ENCODE assay signal across 1 cellular context in the genomic region with DNA sequence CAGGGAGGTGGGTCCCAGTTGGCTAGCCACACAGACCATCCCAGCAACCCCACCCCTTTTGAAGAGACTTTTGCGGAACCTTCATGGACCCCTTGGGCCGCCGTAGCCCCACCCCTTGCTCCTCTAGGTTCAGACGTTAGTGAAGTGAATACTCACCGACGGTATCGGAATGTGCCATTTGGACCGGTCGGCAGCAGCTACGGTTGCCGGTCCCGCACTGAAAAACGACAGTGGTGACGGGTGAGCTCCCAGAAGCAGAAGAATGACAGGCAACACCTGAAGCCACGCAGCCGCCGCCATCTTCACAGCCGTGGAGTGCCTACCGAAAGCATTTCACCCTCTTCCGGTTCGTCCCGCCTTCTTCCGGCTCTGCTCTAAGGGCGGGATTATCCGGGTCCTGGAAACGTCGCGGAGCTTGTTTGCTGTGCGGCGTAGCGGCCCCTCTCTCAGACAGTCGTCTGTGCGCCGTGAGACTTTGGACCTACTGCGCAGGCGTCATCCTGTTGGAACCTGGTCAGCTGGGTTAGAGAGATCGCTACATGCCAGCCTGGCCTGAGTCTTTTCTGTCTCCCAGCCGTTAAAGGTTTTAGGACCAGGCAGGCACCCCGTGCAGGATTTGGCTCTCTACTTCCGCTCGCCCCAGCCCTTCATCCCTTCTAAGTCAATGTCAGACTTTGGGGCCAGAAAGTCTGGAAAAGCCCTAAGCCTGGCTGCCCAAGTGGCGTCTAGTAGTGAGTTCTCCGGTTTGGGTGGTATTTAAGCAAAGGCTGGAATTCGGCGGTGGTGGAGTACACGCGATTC.
TF ChIP-seq lines count a peak whose summit lies in the region.

A gene with protein sequence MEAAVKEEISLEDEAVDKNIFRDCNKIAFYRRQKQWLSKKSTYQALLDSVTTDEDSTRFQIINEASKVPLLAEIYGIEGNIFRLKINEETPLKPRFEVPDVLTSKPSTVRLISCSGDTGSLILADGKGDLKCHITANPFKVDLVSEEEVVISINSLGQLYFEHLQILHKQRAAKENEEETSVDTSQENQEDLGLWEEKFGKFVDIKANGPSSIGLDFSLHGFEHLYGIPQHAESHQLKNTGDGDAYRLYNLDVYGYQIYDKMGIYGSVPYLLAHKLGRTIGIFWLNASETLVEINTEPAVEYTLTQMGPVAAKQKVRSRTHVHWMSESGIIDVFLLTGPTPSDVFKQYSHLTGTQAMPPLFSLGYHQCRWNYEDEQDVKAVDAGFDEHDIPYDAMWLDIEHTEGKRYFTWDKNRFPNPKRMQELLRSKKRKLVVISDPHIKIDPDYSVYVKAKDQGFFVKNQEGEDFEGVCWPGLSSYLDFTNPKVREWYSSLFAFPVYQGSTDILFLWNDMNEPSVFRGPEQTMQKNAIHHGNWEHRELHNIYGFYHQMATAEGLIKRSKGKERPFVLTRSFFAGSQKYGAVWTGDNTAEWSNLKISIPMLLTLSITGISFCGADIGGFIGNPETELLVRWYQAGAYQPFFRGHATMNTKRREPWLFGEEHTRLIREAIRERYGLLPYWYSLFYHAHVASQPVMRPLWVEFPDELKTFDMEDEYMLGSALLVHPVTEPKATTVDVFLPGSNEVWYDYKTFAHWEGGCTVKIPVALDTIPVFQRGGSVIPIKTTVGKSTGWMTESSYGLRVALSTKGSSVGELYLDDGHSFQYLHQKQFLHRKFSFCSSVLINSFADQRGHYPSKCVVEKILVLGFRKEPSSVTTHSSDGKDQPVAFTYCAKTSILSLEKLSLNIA (N-terminal part only) (plus strand): TSS at position 103 of the 801 bp plus-strand sequence. CDS start 1,281 bp downstream, outside the sequence.
A gene with protein sequence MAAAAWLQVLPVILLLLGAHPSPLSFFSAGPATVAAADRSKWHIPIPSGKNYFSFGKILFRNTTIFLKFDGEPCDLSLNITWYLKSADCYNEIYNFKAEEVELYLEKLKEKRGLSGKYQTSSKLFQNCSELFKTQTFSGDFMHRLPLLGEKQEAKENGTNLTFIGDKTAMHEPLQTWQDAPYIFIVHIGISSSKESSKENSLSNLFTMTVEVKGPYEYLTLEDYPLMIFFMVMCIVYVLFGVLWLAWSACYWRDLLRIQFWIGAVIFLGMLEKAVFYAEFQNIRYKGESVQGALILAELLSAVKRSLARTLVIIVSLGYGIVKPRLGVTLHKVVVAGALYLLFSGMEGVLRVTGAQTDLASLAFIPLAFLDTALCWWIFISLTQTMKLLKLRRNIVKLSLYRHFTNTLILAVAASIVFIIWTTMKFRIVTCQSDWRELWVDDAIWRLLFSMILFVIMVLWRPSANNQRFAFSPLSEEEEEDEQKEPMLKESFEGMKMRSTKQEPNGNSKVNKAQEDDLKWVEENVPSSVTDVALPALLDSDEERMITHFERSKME (minus strand): TSS at position 335 of the 801 bp plus-strand sequence. CDS start 35 bp downstream, at position 300.

TF ChIP-seq in GM23338, 12 proteins besides CTCF, POLR2A, EP300 and RAD21 (continued from another document):
- TF ChIP-seq, protein P1, sequence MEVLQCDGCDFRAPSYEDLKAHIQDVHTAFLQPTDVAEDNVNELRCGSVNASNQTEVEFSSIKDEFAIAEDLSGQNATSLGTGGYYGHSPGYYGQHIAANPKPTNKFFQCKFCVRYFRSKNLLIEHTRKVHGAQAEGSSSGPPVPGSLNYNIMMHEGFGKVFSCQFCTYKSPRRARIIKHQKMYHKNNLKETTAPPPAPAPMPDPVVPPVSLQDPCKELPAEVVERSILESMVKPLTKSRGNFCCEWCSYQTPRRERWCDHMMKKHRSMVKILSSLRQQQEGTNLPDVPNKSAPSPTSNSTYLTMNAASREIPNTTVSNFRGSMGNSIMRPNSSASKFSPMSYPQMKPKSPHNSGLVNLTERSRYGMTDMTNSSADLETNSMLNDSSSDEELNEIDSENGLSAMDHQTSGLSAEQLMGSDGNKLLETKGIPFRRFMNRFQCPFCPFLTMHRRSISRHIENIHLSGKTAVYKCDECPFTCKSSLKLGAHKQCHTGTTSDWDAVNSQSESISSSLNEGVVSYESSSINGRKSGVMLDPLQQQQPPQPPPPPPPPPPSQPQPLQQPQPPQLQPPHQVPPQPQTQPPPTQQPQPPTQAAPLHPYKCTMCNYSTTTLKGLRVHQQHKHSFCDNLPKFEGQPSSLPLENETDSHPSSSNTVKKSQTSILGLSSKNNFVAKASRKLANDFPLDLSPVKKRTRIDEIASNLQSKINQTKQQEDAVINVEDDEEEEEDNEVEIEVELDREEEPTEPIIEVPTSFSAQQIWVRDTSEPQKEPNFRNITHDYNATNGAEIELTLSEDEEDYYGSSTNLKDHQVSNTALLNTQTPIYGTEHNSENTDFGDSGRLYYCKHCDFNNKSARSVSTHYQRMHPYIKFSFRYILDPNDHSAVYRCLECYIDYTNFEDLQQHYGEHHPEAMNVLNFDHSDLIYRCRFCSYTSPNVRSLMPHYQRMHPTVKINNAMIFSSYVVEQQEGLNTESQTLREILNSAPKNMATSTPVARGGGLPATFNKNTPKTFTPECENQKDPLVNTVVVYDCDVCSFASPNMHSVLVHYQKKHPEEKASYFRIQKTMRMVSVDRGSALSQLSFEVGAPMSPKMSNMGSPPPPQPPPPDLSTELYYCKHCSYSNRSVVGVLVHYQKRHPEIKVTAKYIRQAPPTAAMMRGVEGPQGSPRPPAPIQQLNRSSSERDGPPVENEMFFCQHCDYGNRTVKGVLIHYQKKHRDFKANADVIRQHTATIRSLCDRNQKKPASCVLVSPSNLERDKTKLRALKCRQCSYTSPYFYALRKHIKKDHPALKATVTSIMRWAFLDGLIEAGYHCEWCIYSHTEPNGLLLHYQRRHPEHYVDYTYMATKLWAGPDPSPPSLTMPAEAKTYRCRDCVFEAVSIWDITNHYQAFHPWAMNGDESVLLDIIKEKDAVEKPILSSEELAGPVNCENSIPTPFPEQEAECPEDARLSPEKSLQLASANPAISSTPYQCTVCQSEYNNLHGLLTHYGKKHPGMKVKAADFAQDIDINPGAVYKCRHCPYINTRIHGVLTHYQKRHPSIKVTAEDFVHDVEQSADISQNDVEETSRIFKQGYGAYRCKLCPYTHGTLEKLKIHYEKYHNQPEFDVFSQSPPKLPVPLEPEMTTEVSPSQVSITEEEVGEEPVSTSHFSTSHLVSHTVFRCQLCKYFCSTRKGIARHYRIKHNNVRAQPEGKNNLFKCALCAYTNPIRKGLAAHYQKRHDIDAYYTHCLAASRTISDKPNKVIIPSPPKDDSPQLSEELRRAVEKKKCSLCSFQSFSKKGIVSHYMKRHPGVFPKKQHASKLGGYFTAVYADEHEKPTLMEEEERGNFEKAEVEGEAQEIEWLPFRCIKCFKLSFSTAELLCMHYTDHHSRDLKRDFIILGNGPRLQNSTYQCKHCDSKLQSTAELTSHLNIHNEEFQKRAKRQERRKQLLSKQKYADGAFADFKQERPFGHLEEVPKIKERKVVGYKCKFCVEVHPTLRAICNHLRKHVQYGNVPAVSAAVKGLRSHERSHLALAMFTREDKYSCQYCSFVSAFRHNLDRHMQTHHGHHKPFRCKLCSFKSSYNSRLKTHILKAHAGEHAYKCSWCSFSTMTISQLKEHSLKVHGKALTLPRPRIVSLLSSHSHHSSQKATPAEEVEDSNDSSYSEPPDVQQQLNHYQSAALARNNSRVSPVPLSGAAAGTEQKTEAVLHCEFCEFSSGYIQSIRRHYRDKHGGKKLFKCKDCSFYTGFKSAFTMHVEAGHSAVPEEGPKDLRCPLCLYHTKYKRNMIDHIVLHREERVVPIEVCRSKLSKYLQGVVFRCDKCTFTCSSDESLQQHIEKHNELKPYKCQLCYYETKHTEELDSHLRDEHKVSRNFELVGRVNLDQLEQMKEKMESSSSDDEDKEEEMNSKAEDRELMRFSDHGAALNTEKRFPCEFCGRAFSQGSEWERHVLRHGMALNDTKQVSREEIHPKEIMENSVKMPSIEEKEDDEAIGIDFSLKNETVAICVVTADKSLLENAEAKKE (CRISPR knock-in tag; IDR thresholded peaks at IDR 0.05), result no peak
- TF ChIP-seq POLR2AphosphoS5 (IDR thresholded peaks at IDR 0.05; ENCODE audit: low read depth) (peak; percentile 82), NANOG (IDR thresholded peaks at IDR 0.05; ENCODE audit: borderline replicate concordance) (no peak), ZNF114 (CRISPR knock-in tag; IDR thresholded peaks at IDR 0.05) (no peak), STAT1 (IDR thresholded peaks at IDR 0.05; ENCODE audit: unreplicated experiment) (no peak), JUNB (IDR thresholded peaks at IDR 0.05; ENCODE audit: unreplicated experiment) (no peak), CREB1 (CRISPR knock-in tag; IDR thresholded peaks at IDR 0.05; ENCODE audit: low read depth) (peak; percentile 49; the same call in 1 of the 2 replicates)
- TF ChIP-seq, protein P2, sequence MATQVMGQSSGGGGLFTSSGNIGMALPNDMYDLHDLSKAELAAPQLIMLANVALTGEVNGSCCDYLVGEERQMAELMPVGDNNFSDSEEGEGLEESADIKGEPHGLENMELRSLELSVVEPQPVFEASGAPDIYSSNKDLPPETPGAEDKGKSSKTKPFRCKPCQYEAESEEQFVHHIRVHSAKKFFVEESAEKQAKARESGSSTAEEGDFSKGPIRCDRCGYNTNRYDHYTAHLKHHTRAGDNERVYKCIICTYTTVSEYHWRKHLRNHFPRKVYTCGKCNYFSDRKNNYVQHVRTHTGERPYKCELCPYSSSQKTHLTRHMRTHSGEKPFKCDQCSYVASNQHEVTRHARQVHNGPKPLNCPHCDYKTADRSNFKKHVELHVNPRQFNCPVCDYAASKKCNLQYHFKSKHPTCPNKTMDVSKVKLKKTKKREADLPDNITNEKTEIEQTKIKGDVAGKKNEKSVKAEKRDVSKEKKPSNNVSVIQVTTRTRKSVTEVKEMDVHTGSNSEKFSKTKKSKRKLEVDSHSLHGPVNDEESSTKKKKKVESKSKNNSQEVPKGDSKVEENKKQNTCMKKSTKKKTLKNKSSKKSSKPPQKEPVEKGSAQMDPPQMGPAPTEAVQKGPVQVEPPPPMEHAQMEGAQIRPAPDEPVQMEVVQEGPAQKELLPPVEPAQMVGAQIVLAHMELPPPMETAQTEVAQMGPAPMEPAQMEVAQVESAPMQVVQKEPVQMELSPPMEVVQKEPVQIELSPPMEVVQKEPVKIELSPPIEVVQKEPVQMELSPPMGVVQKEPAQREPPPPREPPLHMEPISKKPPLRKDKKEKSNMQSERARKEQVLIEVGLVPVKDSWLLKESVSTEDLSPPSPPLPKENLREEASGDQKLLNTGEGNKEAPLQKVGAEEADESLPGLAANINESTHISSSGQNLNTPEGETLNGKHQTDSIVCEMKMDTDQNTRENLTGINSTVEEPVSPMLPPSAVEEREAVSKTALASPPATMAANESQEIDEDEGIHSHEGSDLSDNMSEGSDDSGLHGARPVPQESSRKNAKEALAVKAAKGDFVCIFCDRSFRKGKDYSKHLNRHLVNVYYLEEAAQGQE (IDR thresholded peaks at IDR 0.05; ENCODE audit: unreplicated experiment), result no peak
- TF ChIP-seq, protein P3, sequence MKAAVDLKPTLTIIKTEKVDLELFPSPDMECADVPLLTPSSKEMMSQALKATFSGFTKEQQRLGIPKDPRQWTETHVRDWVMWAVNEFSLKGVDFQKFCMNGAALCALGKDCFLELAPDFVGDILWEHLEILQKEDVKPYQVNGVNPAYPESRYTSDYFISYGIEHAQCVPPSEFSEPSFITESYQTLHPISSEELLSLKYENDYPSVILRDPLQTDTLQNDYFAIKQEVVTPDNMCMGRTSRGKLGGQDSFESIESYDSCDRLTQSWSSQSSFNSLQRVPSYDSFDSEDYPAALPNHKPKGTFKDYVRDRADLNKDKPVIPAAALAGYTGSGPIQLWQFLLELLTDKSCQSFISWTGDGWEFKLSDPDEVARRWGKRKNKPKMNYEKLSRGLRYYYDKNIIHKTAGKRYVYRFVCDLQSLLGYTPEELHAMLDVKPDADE (IDR thresholded peaks at IDR 0.05), result peak; percentile 60
